ENCODE assay signal across 1 cellular context in genomic region chrX:7108995-7109634, GRCh38.
TF ChIP-seq lines count a peak whose summit lies in the region.

No MANE protein-coding gene starts in this region.

TF ChIP-seq in HepG2, 621 proteins besides CTCF, POLR2A, EP300 and RAD21 (continued from another document):
- TF ChIP-seq ARID4A (CRISPR knock-in tag; IDR thresholded peaks at IDR 0.05; ENCODE audit: borderline replicate concordance) = no peak
- TF ChIP-seq ZNF878 (CRISPR knock-in tag; IDR thresholded peaks at IDR 0.05) = no peak
- no peak for TF ChIP-seq ARNTL (CRISPR knock-in tag; IDR thresholded peaks at IDR 0.05)
- no peak for TF ChIP-seq NPAS2 (CRISPR knock-in tag; IDR thresholded peaks at IDR 0.05; ENCODE audit: borderline replicate concordance)
- no peak for TF ChIP-seq CREM (IDR thresholded peaks at IDR 0.05)
- TF ChIP-seq CREM (CRISPR knock-in tag; IDR thresholded peaks at IDR 0.05) = no peak
- no peak for TF ChIP-seq ZNF281 (CRISPR knock-in tag; IDR thresholded peaks at IDR 0.05; ENCODE audit: borderline replicate concordance)
- TF ChIP-seq GMEB2 (CRISPR knock-in tag; IDR thresholded peaks at IDR 0.05; ENCODE audit: low read depth) = no peak
- TF ChIP-seq ZNF619 (CRISPR knock-in tag; IDR thresholded peaks at IDR 0.05) = no peak
- TF ChIP-seq ZNF839 (CRISPR knock-in tag; IDR thresholded peaks at IDR 0.05; ENCODE audit: borderline replicate concordance) = no peak
